19 cellular contexts compared by ENCODE assay signal in the genomic region with DNA sequence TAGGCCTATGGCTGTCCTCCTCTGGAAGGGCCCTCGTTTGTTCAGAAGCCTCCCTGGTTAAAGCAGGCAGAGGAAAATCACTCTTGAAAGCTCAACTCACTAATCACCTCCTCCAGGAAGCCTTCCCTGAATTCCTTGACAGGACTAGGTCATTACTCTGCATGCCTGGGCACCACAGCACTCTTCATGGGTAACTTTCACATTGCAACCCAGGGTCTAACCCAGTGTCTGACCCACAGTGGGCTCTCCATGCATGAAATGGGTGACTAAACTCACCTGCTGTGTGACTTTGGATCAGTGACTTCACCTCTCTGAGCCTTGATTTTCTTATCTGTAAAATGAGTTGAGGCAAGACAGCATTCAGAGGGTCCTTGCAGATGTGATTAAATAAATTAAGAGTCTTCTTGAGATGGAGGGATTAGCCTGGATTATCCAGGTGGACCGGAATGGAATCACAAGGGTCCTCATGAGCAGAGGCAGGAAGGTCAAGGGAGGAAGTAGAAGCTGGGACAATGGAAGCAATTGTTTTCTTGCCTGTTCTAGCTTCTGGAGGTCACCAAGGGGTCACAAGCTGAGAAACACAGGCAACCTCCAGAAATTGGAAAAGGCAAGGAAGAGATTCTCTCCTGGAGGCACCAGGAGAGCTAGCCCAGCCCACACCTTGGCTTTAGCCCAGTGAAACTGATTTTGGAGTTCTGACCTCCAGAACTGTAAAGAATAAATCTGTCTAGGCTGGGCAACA.
"Had no signal": no experiment of that assay in that cellular context is flagged by ENCODE, and none has a peak within 500 bp of the region (broad histone marks: within the 10 kb centered on the region; RNA-seq: fewer than 3 reads in every experiment).

No MANE protein-coding gene starts in this region.

- H3K4me3 ChIP-seq: esophagus squamous epithelium, psoas muscle, spleen had no signal

- H3K9me3 ChIP-seq: esophagus squamous epithelium, psoas muscle, spleen had no signal

- H3K4me1 ChIP-seq: psoas muscle had no signal

- H3K27ac ChIP-seq: esophagus squamous epithelium, psoas muscle, spleen had no signal

- DNase-seq: activated CD4-positive, alpha-beta T cell treated with anti-CD3 and anti-CD28 coated beads, Interleukin-2, amount 10 ng/mL, durations not matched to agents 24 days and 14 days; activated naive CD4-positive, alpha-beta T cell treated with Interleukin-2 at 50 U/mL for 16 hours; caudate nucleus; cortex of kidney; effector memory CD4-positive, alpha-beta T cell; esophagus squamous epithelium; foreskin fibroblast; glutamatergic neuron; immature natural killer cell; mammary epithelial cell; spleen; stimulated activated CD4-positive, alpha-beta T cell treated with anti-CD3 and anti-CD28 coated beads, Interleukin-1b, Interleukin-23, amount 100 ng/mL, for 48 hours; stimulated activated naive CD4-positive, alpha-beta T cell treated with Interleukin-2 at 50 U/mL for 16 hours; trophoblast cell had no signal

- H3K27me3 ChIP-seq: spleen had no signal

- ATAC-seq: left lobe of liver; natural killer cell treated with Interleukin-12 subunit alpha and Interleukin-12 subunit beta and Interleukin-15 and Interleukin-18, amount 100 ng/mL, for 72 hours; psoas muscle; sciatic nerve; WTC11 had no signal

- H3K36me3 ChIP-seq: esophagus squamous epithelium, spleen had no signal
